Comparison of ENCODE assay signal across 10 cellular contexts in the genomic region with DNA sequence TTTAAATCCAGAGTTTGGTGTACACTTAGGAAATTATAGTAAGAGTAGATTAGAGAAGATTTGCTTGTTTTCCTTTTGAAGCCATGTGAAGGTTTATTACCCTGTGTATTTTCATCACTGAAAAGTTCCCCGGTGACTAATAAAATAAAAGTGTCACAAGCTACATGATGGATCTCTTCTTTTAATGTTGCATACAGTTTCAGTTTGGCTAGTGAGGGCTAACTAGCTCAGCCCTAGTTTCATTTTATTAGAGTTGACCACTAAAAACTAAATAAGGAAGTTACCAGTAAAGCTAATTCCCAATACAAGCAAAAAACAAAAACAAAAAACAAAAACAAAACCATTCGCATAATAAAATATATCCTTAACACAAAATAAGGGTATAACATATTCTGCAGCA. TPM values are rescaled to one million over a fixed set of nuclear protein-coding genes. Genes with fewer than 3 reads are reported as not detected.
DNase-seq lines count a peak whose midpoint lies in the region; ATAC-seq, FAIRE-seq and TF ChIP-seq lines count a peak whose summit lies in the region.
"Not testable (repeated sequence)": the region's sequence is repeated elsewhere in the genome, so short reads cannot be mapped to it uniquely, and the experiment has no call there.
"Had no signal": no experiment of that assay in that cellular context is flagged by ENCODE, and none has a peak within 500 bp of the region (broad histone marks: within the 10 kb centered on the region; RNA-seq: fewer than 3 reads in every experiment).

No MANE protein-coding gene starts in this region.

- TF ChIP-seq CTCF in OCI-LY7 (conservative IDR thresholded peaks at IDR 0.05; ENCODE audit: low read length); GM12878 (IDR thresholded peaks at IDR 0.05 in 2 of 3, conservative IDR thresholded peaks at IDR 0.05 in 1 of 3; ENCODE audit: control insufficient read depth in 2 of 3, extremely low read depth in 1 of 3, insufficient read depth in 1 of 3, low read depth in 3 of 3, low read length in 3 of 3); gastrocnemius medialis (IDR thresholded peaks at IDR 0.05 in 4 of 5, conservative IDR thresholded peaks at IDR 0.05 in 1 of 5): not testable (repeated sequence)

- ATAC-seq in GM18868 (IDR thresholded peaks at IDR 0.05; ENCODE audit: unreplicated experiment) (peak; percentile 73), HG03064 (IDR thresholded peaks at IDR 0.05; ENCODE audit: low read depth, unreplicated experiment) (peak; percentile 57), GM12878 (peak; percentile 96), gastrocnemius medialis (peak; percentile 47 to 60)

- H3K79me2 ChIP-seq in OCI-LY7 (ENCODE audit: insufficient read depth, low read depth, low read length); GM12878 (ENCODE audit: control insufficient read depth, insufficient read depth, low read length): not testable (repeated sequence)

- not testable (repeated sequence) for TF ChIP-seq POLR2A in H54 (IDR thresholded peaks at IDR 0.05; ENCODE audit: low read depth, low read length); GM12878 (IDR thresholded peaks at IDR 0.05; ENCODE audit: low read depth, low read length); gastrocnemius medialis (IDR thresholded peaks at IDR 0.05)

- not testable (repeated sequence) for TF ChIP-seq EP300 in GM12878 (IDR thresholded peaks at IDR 0.05; ENCODE audit: borderline replicate concordance in 1 of 2, control insufficient read depth in 1 of 2, low read depth in 2 of 2, low read length in 2 of 2)

- not testable (repeated sequence) for BruUV-seq in OCI-LY7 (replicated peaks; lab: Mats Ljungman, UMichigan); GM12878 (replicated peaks; lab: Mats Ljungman, UMichigan)

- H3K9ac ChIP-seq in GM12878 (ENCODE audit: control insufficient read depth, insufficient read depth, low read length): not testable (repeated sequence)

- CTCF ChIA-PET in OCI-LY7 (lab: Charles Lee; ENCODE audit: unreplicated experiment); GM12878 (lab: Yijun Ruan, JAX): not testable (repeated sequence)

- H4K20me1 ChIP-seq in OCI-LY7 (ENCODE audit: insufficient read depth, low read length); GM12878 (ENCODE audit: control insufficient read depth, insufficient read depth): not testable (repeated sequence)

- H3K4me2 ChIP-seq in OCI-LY7 (ENCODE audit: low read length): peak overlapping the region; percentile 36; the same call in 1 of the 2 replicates
- H3K4me2 ChIP-seq in GM12878 (ENCODE audit: control insufficient read depth, insufficient read depth): not testable (repeated sequence)

- H3K27ac ChIP-seq in OCI-LY7 (ENCODE audit: low read depth, low read length, poor library complexity, severe bottlenecking); GM12878 (ENCODE audit: control insufficient read depth, insufficient read depth); gastrocnemius medialis: not testable (repeated sequence)

- H3K4me3 ChIP-seq in OCI-LY7 (ENCODE audit: low read depth, low read length, poor library complexity, severe bottlenecking): peak overlapping the region; percentile 43
- not testable (repeated sequence) for H3K4me3 ChIP-seq in GM12878, gastrocnemius medialis

- not testable (repeated sequence) for H2AFZ ChIP-seq in OCI-LY7 (ENCODE audit: low read length); GM12878 (ENCODE audit: control insufficient read depth, low read depth, low read length)

- not testable (repeated sequence) for TF ChIP-seq RAD21 in GM12878 (IDR thresholded peaks at IDR 0.05; ENCODE audit: insufficient read depth, low read depth, low read length)

- not testable (repeated sequence) for H3K9me2 ChIP-seq in OCI-LY7 (ENCODE audit: insufficient read depth, low read length)

- FAIRE-seq in H54 (lab: Jason Lieb, UNC): peak; percentile 89
- FAIRE-seq in GM12878 (lab: Jason Lieb, UNC): not testable (repeated sequence)

- intact Hi-C loops in OCI-LY7 (cut with micrococcal nuclease; ENCODE audit: unreplicated experiment); GM12878 (cut with micrococcal nuclease; ENCODE audit: unreplicated experiment); gastrocnemius medialis (cut with DNase I; ENCODE audit: low total_unique reads): not testable (repeated sequence)

- not testable (repeated sequence) for H3K36me3 ChIP-seq in OCI-LY7 (ENCODE audit: insufficient read depth, low read length); GM12878 (ENCODE audit: control insufficient read depth in 2 of 2, insufficient read depth in 2 of 2, low read length in 1 of 2); gastrocnemius medialis

- SMC1A ChIA-PET in GM12878 (lab: Charles Lee; ENCODE audit: uncharacterized antibody, unreplicated experiment): not testable (repeated sequence)

- POLR2A ChIA-PET in OCI-LY7 (lab: Charles Lee); GM12878 (lab: Charles Lee): not testable (repeated sequence)

- in situ Hi-C loops in GM12878 (cut with MboI); gastrocnemius medialis (cut with MboI; ENCODE audit: low sequenced_read_pairs in 4 of 4): not testable (repeated sequence)

- not testable (repeated sequence) for H3K9me3 ChIP-seq in OCI-LY7 (ENCODE audit: low read length); GM12878 (replicated peaks; ENCODE audit: control insufficient read depth, insufficient read depth, low read length); gastrocnemius medialis

- WGBS in GM12878 (ENCODE audit: insufficient coverage, insufficient replicate concordance, low lambda C conversion rate, missing lambda C conversion rate): 0% methylated on average over 1 of the region's 2 CpGs

- DNase-seq in H54 (ENCODE audit: insufficient read length, low spot score); OCI-LY7 (ENCODE audit: low spot score); GM12878 (ENCODE audit: low read depth, low spot score); gastrocnemius medialis: not testable (repeated sequence)
- peak; percentile 2 for DNase-seq in HT-29 (ENCODE audit: low spot score)

- not testable (repeated sequence) for H3K4me1 ChIP-seq in OCI-LY7 (ENCODE audit: insufficient read depth, low read length, poor library complexity, severe bottlenecking); GM12878 (ENCODE audit: control insufficient read depth, insufficient read depth, low read length); gastrocnemius medialis

- RAD21 ChIA-PET in GM12878 (lab: Charles Lee; ENCODE audit: unreplicated experiment): not testable (repeated sequence)

- not testable (repeated sequence) for H3K27me3 ChIP-seq in GM12878 (replicated peaks in 1 of 2; ENCODE audit: control insufficient read depth in 2 of 2, insufficient read depth in 2 of 2, low read length in 1 of 2); gastrocnemius medialis

RNA-seq across cellular contexts. Expression of gene RNU1-3, which starts 17.4 kb away (rescaled TPM):
- under 0.01 TPM in 2 replicates for total RNA-seq in HT-29 (2014; rRNA removed; shearing (Covaris generic))
- total RNA-seq in OCI-LY7 (2014; rRNA removed; shearing (Covaris generic)): under 0.01 TPM in 2 replicates
- total RNA-seq in OCI-LY7 (2022) (1,721 and 1,968 TPM in 2 replicates), GM12878 (2014; rRNA removed) (under 0.01 TPM in 2 replicates), GM12878 (2014; rRNA removed; fragmentation: Illumina TruSeq; extraction: Trizol) (20,946 and 25,634 TPM in 2 replicates), GM12878 (2021) (2,403 and 2,678 TPM in 2 replicates), gastrocnemius medialis (under 1 TPM in 1 of 4 donors, not detected in 3; under 0.01 TPM)
- total RNA-seq in GM12878 (2013; cell fraction: nucleolus; rRNA removed): under 0.01 TPM in 2 replicates
- not detected for polyA plus RNA-seq in GM12878 (2011; ENCODE audit: low read depth)
- polyA plus RNA-seq in GM12878 (2011; rRNA removed) (82.4 and 113 TPM in 2 replicates), GM12878 (2014; fragmentation: Illumina TruSeq; extraction: Trizol) (not detected in 2 replicates), GM12878 (2014; fragmentation: Nextera tagmentation; extraction: Ambion mirVana) (1 to 10 TPM; 4.5 to 4.9 TPM), GM12878 (2014; rRNA removed) (not detected in 2 replicates), GM12878 (2016; fragmentation: Nextera tagmentation; extraction: Ambion mirVana) (1 to 10 TPM; 2.6 to 3.6 TPM)
- polyA plus RNA-seq in GM12878 (2011; cell fraction: cytosol; rRNA removed): under 0.01 TPM in 1 of 2 replicates, not detected in the other
- polyA plus RNA-seq in GM12878 (2011; cell fraction: nucleus; rRNA removed): under 0.01 TPM in 2 replicates
- polyA plus RNA-seq in GM12878 (2012): 66.2 TPM in 1 of 2 replicates, not detected in the other
- polyA minus RNA-seq in GM12878 (2011; rRNA and poly(A)+ RNA removed): under 0.01 and 12,429 TPM in 2 replicates
- 90,580 and 95,504 TPM in 2 replicates for polyA minus RNA-seq in GM12878 (2011; cell fraction: cytosol; rRNA and poly(A)+ RNA removed)
- 67,711 and 110,374 TPM in 2 replicates for polyA minus RNA-seq in GM12878 (2011; cell fraction: nucleus; rRNA and poly(A)+ RNA removed)
- total RNA-seq: H4 had no signal
- polyA plus RNA-seq: CD4-positive, alpha-beta memory T cell; IMR-90 had no signal

RNA-seq across cellular contexts. Expression of gene RNU1-4, which starts 56.2 kb away (rescaled TPM):
- under 0.01 TPM in 2 replicates for total RNA-seq in HT-29 (2014; rRNA removed; shearing (Covaris generic))
- total RNA-seq in OCI-LY7 (2014; rRNA removed; shearing (Covaris generic)): under 0.01 TPM in 2 replicates
- total RNA-seq in OCI-LY7 (2022) (1,721 and 1,968 TPM in 2 replicates), GM12878 (2014; rRNA removed) (under 0.01 TPM in 2 replicates), GM12878 (2014; rRNA removed; fragmentation: Illumina TruSeq; extraction: Trizol) (20,946 and 25,634 TPM in 2 replicates), GM12878 (2021) (2,403 and 2,678 TPM in 2 replicates), gastrocnemius medialis (under 1 TPM in 1 of 4 donors, not detected in 3; under 0.01 TPM)
- total RNA-seq in GM12878 (2013; cell fraction: nucleolus; rRNA removed): under 0.01 TPM in 2 replicates
- polyA plus RNA-seq in GM12878 (2011; ENCODE audit: low read depth): not detected
- polyA plus RNA-seq in GM12878 (2011; rRNA removed) (82.4 and 113 TPM in 2 replicates), GM12878 (2014; fragmentation: Illumina TruSeq; extraction: Trizol) (not detected in 2 replicates), GM12878 (2014; fragmentation: Nextera tagmentation; extraction: Ambion mirVana) (1 to 10 TPM; 4.5 to 4.9 TPM), GM12878 (2014; rRNA removed) (not detected in 2 replicates), GM12878 (2016; fragmentation: Nextera tagmentation; extraction: Ambion mirVana) (1 to 10 TPM; 2.6 to 3.6 TPM)
- under 0.01 TPM in 1 of 2 replicates, not detected in the other for polyA plus RNA-seq in GM12878 (2011; cell fraction: cytosol; rRNA removed)
- under 0.01 TPM in 2 replicates for polyA plus RNA-seq in GM12878 (2011; cell fraction: nucleus; rRNA removed)
- 66.2 TPM in 1 of 2 replicates, not detected in the other for polyA plus RNA-seq in GM12878 (2012)
- under 0.01 and 12,429 TPM in 2 replicates for polyA minus RNA-seq in GM12878 (2011; rRNA and poly(A)+ RNA removed)
- 90,580 and 95,504 TPM in 2 replicates for polyA minus RNA-seq in GM12878 (2011; cell fraction: cytosol; rRNA and poly(A)+ RNA removed)
- 67,711 and 110,374 TPM in 2 replicates for polyA minus RNA-seq in GM12878 (2011; cell fraction: nucleus; rRNA and poly(A)+ RNA removed)
- total RNA-seq: H4 had no signal
- polyA plus RNA-seq: CD4-positive, alpha-beta memory T cell; IMR-90 had no signal
